ENCODE assay signal across 1 cellular context in the genomic region with DNA sequence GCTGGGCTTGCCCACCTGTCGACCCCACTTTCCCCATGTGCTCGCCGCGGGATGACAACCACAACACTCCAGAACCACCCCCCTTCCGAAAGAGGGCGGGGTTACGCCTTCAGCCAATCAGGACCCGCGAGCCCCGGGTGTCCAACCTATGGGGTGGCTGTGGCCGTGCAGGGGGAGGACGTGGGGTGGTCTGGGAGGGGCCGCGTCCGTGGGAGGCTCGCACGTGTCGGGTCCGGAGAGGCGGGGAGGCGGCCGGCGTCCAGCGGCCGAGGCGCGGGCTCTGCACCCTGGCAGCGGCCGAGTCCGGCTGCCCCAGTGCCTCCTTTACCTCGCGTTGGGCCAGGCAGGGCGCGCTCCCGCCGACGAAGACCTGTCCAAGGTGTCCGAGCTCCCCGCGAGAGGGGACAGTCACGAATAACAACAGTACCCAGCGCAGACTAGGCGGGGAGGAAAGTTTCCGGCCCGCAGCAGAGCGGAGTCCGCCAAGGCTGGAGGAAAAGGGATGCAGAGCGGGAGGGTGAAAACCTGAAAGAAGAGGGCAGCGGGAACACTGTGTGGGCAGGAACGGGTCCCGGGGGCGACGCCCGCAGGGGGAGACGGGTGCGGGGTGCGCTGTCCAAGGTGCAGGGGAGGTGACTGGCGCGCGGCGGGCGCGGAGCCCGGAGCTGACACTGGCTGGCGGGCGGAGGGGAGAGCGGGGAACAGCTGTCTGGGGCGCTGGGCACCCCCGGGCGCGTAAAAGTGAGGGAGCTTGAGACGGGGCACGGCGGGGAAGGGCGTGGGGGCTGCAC.
A peak's percentile ranks its signal among the peaks of the same experiment; 100 is the strongest.
TF ChIP-seq lines count a peak whose summit lies in the region.

No MANE protein-coding gene starts in this region.

TF ChIP-seq in SK-N-SH, 30 proteins besides CTCF, POLR2A, EP300 and RAD21 (continued from another document):
- TF ChIP-seq, protein P1, sequence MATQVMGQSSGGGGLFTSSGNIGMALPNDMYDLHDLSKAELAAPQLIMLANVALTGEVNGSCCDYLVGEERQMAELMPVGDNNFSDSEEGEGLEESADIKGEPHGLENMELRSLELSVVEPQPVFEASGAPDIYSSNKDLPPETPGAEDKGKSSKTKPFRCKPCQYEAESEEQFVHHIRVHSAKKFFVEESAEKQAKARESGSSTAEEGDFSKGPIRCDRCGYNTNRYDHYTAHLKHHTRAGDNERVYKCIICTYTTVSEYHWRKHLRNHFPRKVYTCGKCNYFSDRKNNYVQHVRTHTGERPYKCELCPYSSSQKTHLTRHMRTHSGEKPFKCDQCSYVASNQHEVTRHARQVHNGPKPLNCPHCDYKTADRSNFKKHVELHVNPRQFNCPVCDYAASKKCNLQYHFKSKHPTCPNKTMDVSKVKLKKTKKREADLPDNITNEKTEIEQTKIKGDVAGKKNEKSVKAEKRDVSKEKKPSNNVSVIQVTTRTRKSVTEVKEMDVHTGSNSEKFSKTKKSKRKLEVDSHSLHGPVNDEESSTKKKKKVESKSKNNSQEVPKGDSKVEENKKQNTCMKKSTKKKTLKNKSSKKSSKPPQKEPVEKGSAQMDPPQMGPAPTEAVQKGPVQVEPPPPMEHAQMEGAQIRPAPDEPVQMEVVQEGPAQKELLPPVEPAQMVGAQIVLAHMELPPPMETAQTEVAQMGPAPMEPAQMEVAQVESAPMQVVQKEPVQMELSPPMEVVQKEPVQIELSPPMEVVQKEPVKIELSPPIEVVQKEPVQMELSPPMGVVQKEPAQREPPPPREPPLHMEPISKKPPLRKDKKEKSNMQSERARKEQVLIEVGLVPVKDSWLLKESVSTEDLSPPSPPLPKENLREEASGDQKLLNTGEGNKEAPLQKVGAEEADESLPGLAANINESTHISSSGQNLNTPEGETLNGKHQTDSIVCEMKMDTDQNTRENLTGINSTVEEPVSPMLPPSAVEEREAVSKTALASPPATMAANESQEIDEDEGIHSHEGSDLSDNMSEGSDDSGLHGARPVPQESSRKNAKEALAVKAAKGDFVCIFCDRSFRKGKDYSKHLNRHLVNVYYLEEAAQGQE (IDR thresholded peaks at IDR 0.05; ENCODE audit: low read depth, low read length), result peak; percentile 92
TF ChIP-seq in SK-N-SH: peak in this region for 5.
